ENCODE assay signal across 16 cellular contexts in the genomic region with DNA sequence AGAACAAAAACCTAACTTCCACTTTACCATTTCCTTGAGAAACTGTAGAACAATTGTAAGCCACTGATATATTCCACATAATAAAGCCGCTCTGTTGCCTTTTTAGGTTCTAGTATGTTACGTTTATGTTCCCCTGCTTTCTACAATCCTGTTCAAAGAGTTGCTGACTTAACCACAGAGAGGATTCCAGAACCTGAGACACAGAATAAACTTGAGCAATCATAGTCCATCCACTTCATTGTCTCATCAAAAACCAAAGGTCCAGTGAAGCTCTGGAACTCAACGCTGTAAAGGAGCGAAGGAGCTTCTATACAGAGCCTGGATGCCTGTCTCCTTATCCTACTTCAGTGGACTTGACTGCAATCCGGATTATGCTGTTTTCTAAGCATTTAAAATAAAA. TPM values are rescaled to one million over a fixed set of nuclear protein-coding genes. Genes with fewer than 3 reads are reported as not detected.
DNase-seq lines count a peak whose midpoint lies in the region; ATAC-seq, FAIRE-seq and TF ChIP-seq lines count a peak whose summit lies in the region.
"Had no signal": no experiment of that assay in that cellular context is flagged by ENCODE, and none has a peak within 500 bp of the region (broad histone marks: within the 10 kb centered on the region; RNA-seq: fewer than 3 reads in every experiment).

No MANE protein-coding gene starts in this region.

- TF ChIP-seq CTCF in PC-3 (conservative IDR thresholded peaks at IDR 0.05; ENCODE audit: low read depth, low read length) = no peak
- no peak for TF ChIP-seq CTCF in chondrocyte (IDR thresholded peaks at IDR 0.05)
- TF ChIP-seq CTCF in D721Med (IDR thresholded peaks at IDR 0.05; ENCODE audit: insufficient read depth, missing control alignments) = no peak
- TF ChIP-seq CTCF in ascending aorta (IDR thresholded peaks at IDR 0.05) = no peak

- H3K9me3 Mint-ChIP-seq in chondrocyte (ENCODE audit: low read depth) = no peaks in the 10 kb centered on the region
- H3K9me3 Mint-ChIP-seq: activated T-cell treated with anti-CD3 and anti-CD28 coated beads, Interleukin-2, amount 50 U/mL, for 72 hours; naive B cell had no signal

- H3F3A ChIP-seq in PC-3 (ENCODE audit: low read length, unreplicated experiment) = peaks cover 25% of the 10 kb centered on the region

- DNase-seq in PC-3 = no peak
- DNase-seq in chondrocyte (ENCODE audit: low spot score) = no peak
- DNase-seq in D721Med (ENCODE audit: insufficient read length, low spot score) = no peak
- DNase-seq in ascending aorta (ENCODE audit: low spot score in 2 of 2) = no peak
- no peak for DNase-seq in SW480 (ENCODE audit: low spot score)
- DNase-seq: activated T-cell treated with anti-CD3 and anti-CD28 coated beads, Interleukin-2, amount 50 U/mL, for 72 hours; erythroblast; naive B cell; posterior cingulate gyrus; SJCRH30; stimulated activated CD4-positive, alpha-beta T cell treated with anti-CD3 and anti-CD28 coated beads, Interleukin-15, amount 100 ng/mL, for 24 hours had no signal

- H3K36me3 ChIP-seq in PC-3 (ENCODE audit: low read depth, low read length) (peaks cover 16% of the 10 kb centered on the region; the same call in 1 of the 2 replicates), mesodermal cell (ENCODE audit: control insufficient read depth, insufficient read depth, low read length) (peaks cover 6% of the 10 kb centered on the region), subcutaneous abdominal adipose tissue (ENCODE audit: control insufficient read depth in 5 of 5, insufficient read depth in 5 of 5, low read length in 5 of 5) (no peaks in the 10 kb centered on the region), ascending aorta (no peaks in the 10 kb centered on the region)
- H3K36me3 ChIP-seq: BLaER1 had no signal

- intact Hi-C loops in PC-3 (cut with micrococcal nuclease) (loop anchor here (5.0 to 10.0 kb wide), 4 partner anchors 44 to 696 kb away; a partner anchor contains a TSS), ascending aorta (cut with DNase I) (no loop called here)

- H3K4me1 ChIP-seq in PC-3 (ENCODE audit: insufficient read depth, low read length) = peaks cover 57% of the 10 kb centered on the region
- H3K4me1 ChIP-seq in mesodermal cell (ENCODE audit: control insufficient read depth, insufficient read depth, low read length, poor library complexity, severe bottlenecking) = peaks cover 56% of the 10 kb centered on the region
- peaks cover 4 to 75% (median 71%) of the 10 kb centered on the region in 5 donors for H3K4me1 ChIP-seq in subcutaneous abdominal adipose tissue (ENCODE audit: control insufficient read depth in 5 of 5, insufficient read depth in 5 of 5, low read length in 5 of 5)
- H3K4me1 ChIP-seq in ascending aorta = peaks cover 10 to 38% of the 10 kb centered on the region in 2 donors
- H3K4me1 ChIP-seq: BLaER1 had no signal

- no peak for ATAC-seq in PC-3
- ATAC-seq in GM21360 (IDR thresholded peaks at IDR 0.05; ENCODE audit: unreplicated experiment) = no peak
- ATAC-seq: activated T-cell treated with anti-CD3 and anti-CD28 coated beads, Interleukin-2, amount 50 U/mL, for 72 hours had no signal

- H3K9me2 ChIP-seq in PC-3 (replicated peaks; ENCODE audit: low read length) = no peaks in the 10 kb centered on the region

- peak overlapping the region; percentile 53 for H3K9ac ChIP-seq in PC-3 (ENCODE audit: low read length)
- peak overlapping the region in 1 of 5 donors; percentile 31 for H3K9ac ChIP-seq in subcutaneous abdominal adipose tissue (ENCODE audit: low read length in 5 of 5)
- H3K9ac ChIP-seq: BLaER1 had no signal

- no peaks in the 10 kb centered on the region for H3K27me3 Mint-ChIP-seq in chondrocyte (ENCODE audit: low read depth)

- no peak overlapping the region for H2AFZ ChIP-seq in PC-3 (ENCODE audit: low read length)

- no peaks in the 10 kb centered on the region for H3K27me3 ChIP-seq in PC-3 (ENCODE audit: low read length)
- no peaks in the 10 kb centered on the region for H3K27me3 ChIP-seq in subcutaneous abdominal adipose tissue (ENCODE audit: control insufficient read depth in 5 of 5, insufficient read depth in 4 of 5, low read length in 5 of 5)
- no peaks in the 10 kb centered on the region for H3K27me3 ChIP-seq in ascending aorta
- H3K27me3 ChIP-seq: SJCRH30 had no signal

- no peak overlapping the region for H3K4me3 Mint-ChIP-seq in chondrocyte (ENCODE audit: unreplicated experiment)
- H3K4me3 Mint-ChIP-seq: activated T-cell treated with anti-CD3 and anti-CD28 coated beads, Interleukin-2, amount 50 U/mL, for 72 hours; naive B cell had no signal

- H3K4me1 Mint-ChIP-seq in chondrocyte (ENCODE audit: low read depth) = peaks cover 83% of the 10 kb centered on the region

- peak overlapping the region; percentile 93 for H3K27ac Mint-ChIP-seq in chondrocyte (ENCODE audit: unreplicated experiment)
- H3K27ac Mint-ChIP-seq: activated T-cell treated with anti-CD3 and anti-CD28 coated beads, Interleukin-2, amount 50 U/mL, for 72 hours had no signal

- H4K20me1 ChIP-seq in PC-3 (ENCODE audit: low read length) = no peaks in the 10 kb centered on the region
- H4K20me1 ChIP-seq: BLaER1 had no signal

- H3K4me2 ChIP-seq in PC-3 (ENCODE audit: low read length) = peak overlapping the region; percentile 92
- H3K4me2 ChIP-seq: BLaER1 had no signal

- H3K4me3 ChIP-seq in PC-3 (ENCODE audit: low read length) (peak overlapping the region; percentile 16), mesodermal cell (ENCODE audit: extremely low read depth, insufficient read depth, low read length, poor library complexity, severe bottlenecking) (no peak overlapping the region), subcutaneous abdominal adipose tissue (ENCODE audit: low read depth in 1 of 5, low read length in 5 of 5) (no peak overlapping the region), ascending aorta (no peak overlapping the region)
- H3K4me3 ChIP-seq: BLaER1, SJCRH30 had no signal

- H3K79me2 ChIP-seq in PC-3 (ENCODE audit: low read length) = peaks cover 84% of the 10 kb centered on the region

- WGBS in mesodermal cell (ENCODE audit: insufficient coverage in 2 of 2), 2 experiments = 90 to 100% methylated on average over 2 to 3 of the region's 5 CpGs

- no peak for FAIRE-seq in D721Med (lab: Jason Lieb, UNC)
- FAIRE-seq: H1 had no signal

- BruUV-seq in PC-3 (replicated peaks; lab: Mats Ljungman, UMichigan) = no TSS peak

- CTCF ChIA-PET in PC-3 (lab: Charles Lee) = no interaction called here

- peaks cover 2% of the 10 kb centered on the region for H3K36me3 Mint-ChIP-seq in chondrocyte (ENCODE audit: low read depth)
- H3K36me3 Mint-ChIP-seq: naive B cell had no signal

- H3K9me3 ChIP-seq in PC-3 (ENCODE audit: low read length) (no peaks in the 10 kb centered on the region), mesodermal cell (ENCODE audit: control insufficient read depth, low read length) (no peaks in the 10 kb centered on the region), subcutaneous abdominal adipose tissue (ENCODE audit: control insufficient read depth in 5 of 5, low read length in 5 of 5) (no peaks in the 10 kb centered on the region), ascending aorta (no peaks in the 10 kb centered on the region)
- H3K9me3 ChIP-seq: SJCRH30 had no signal

- POLR2A ChIA-PET in PC-3 (lab: Charles Lee; ENCODE audit: unreplicated experiment) = no interaction called here

- H3K27ac ChIP-seq in PC-3 (ENCODE audit: low read length) (peak overlapping the region; percentile 92), mesodermal cell (ENCODE audit: low read depth, low read length, severe bottlenecking) (peak overlapping the region; percentile 87), subcutaneous abdominal adipose tissue (ENCODE audit: low read depth, low read length) (peak overlapping the region; percentile 98), ascending aorta (peak overlapping the region in 1 of 2 donors; percentile 60)
- H3K27ac ChIP-seq: BLaER1, SJCRH30 had no signal

RNA-seq across cellular contexts. Expression of a gene that starts 4.6 kb away (rescaled TPM):
- total RNA-seq in PC-3 (2014; rRNA removed) (24.3 and 26.6 TPM in 2 replicates), chondrocyte (37.6 to 57.8 TPM (median 41.0 TPM) in 3 replicates), ascending aorta (34.6 TPM)
- polyA plus RNA-seq in mesodermal cell (2013, experiment 1 of 2) = 7.7 TPM
- 7.5 TPM for polyA plus RNA-seq in mesodermal cell (2013, experiment 2 of 2)
